Comparison of ENCODE assay signal across 9 cellular contexts in the genomic region with DNA sequence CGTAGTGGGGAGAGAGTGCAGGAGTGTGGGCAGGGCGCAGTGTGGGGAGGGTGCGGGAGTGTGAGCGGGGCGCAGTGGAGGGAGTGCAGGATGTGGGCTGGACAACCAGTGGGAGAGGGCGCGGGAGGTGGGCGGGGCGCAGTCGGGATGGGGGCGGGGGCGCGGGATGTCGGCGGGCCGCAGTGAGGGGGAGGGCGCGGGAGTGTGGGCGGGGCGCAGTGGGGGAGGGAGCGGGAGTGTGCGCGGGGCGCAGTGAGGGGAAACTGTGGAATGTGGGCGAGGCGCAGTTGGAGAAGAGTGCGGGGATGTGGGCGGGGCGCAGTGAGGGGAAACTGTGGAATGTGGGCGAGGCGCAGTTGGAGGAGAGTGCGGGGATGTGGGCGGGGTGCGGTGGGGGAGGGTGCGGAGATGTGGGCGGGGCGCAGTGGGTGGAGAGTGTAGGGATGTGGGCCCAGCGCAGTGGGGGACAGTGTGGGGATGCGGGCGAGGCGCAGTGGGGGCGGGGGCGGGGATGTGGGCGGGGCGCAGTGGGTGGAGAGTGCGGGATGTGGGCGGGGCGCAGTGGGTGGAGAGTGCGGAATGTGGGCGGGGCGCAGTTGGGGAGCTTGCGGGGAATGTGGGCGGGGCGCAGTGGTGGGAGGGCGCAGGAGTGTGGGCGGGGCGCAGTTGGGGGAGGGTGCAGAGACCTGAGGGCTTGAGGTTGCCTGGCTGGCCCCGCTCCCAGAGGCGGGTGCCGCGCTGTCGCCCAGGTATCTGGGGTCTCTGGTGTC. TPM values are rescaled to one million over a fixed set of nuclear protein-coding genes. Genes with fewer than 3 reads are reported as not detected.
DNase-seq lines count a peak whose midpoint lies in the region; ATAC-seq and TF ChIP-seq lines count a peak whose summit lies in the region.
"Had no signal": no experiment of that assay in that cellular context is flagged by ENCODE, and none has a peak within 500 bp of the region (broad histone marks: within the 10 kb centered on the region; RNA-seq: fewer than 3 reads in every experiment).

Gene NXNL2 (plus strand): TSS at position 723 of the 770 bp plus-strand sequence. CDS start 257 bp downstream, outside the sequence.

- H3K4me1 ChIP-seq in ectodermal cell (ENCODE audit: control insufficient read depth, insufficient read depth, low read length), result peaks cover 16% of the 10 kb centered on the region
- H3K4me1 ChIP-seq in lung (ENCODE audit: control insufficient read depth in 2 of 2, insufficient read depth in 2 of 2, low read length in 2 of 2), result peaks cover 0 to 10% of the 10 kb centered on the region in 2 donors

- H3K27ac ChIP-seq in ectodermal cell (ENCODE audit: insufficient read depth, low read depth, low read length, poor library complexity, severe bottlenecking), result no peak within 1 kb of the TSS
- peak within 1 kb of the TSS in 1 of 2 donors; percentile 74 for H3K27ac ChIP-seq in lung (ENCODE audit: low read depth in 1 of 2, low read length in 1 of 2)

- DNase-seq in stimulated activated CD4-positive, alpha-beta T cell treated with anti-CD3 and anti-CD28 coated beads, Interleukin-12 subunit alpha, Interleukin-12 subunit beta, amount 100 ng/mL, for 4 hours, result peak; percentile 36
- DNase-seq in stimulated activated CD4-positive, alpha-beta T cell treated with anti-CD3 and anti-CD28 coated beads, Interleukin-2, amount 100 ng/mL, for 48 hours, result no peak
- DNase-seq in activated CD4-positive, alpha-beta T cell treated with anti-CD3 and anti-CD28 coated beads for 4 hours, result peak; percentile 42 to 63
- DNase-seq in lung (ENCODE audit: low spot score), result peak; percentile 85
- DNase-seq in stimulated activated CD8-positive, alpha-beta memory T cell treated with anti-CD3 and anti-CD28 coated beads, Interleukin-7, amount 100 ng/mL, for 4 hours (ENCODE audit: low read depth in 2 of 2), result peak; percentile 12 to 28
- no peak for DNase-seq in RPMI8226
- no peak for DNase-seq in OCI-M2 (lab: John Stamatoyannopoulos, UW; ENCODE audit: unreplicated experiment)

- ATAC-seq in lung (ENCODE audit: insufficient read depth, low FRiP score), result peak; percentile 80

- no peaks in the 10 kb centered on the region for H3K36me3 ChIP-seq in ectodermal cell (ENCODE audit: control insufficient read depth, insufficient read depth, low read length)
- H3K36me3 ChIP-seq in lung (ENCODE audit: control insufficient read depth in 2 of 2, insufficient read depth in 2 of 2, low read length in 2 of 2), result no peaks in the 10 kb centered on the region

- TF ChIP-seq CTCF in lung (IDR thresholded peaks at IDR 0.05; ENCODE audit: control extremely low read depth, extremely low read depth), result no peak

- 2% methylated on average over 61 to 62 of the region's 62 CpGs for WGBS in ectodermal cell, 2 experiments
- WGBS in lung, 2 donors, result 1 to 3% methylated on average over 46 to 62 of the region's 62 CpGs

- peaks cover 54% of the 10 kb centered on the region for H3K27me3 ChIP-seq in ectodermal cell (ENCODE audit: control insufficient read depth, insufficient read depth, low read length, poor library complexity, severe bottlenecking)
- H3K27me3 ChIP-seq in lung (ENCODE audit: control insufficient read depth, insufficient read depth), result no peaks in the 10 kb centered on the region

- H3K4me3 ChIP-seq in ectodermal cell (ENCODE audit: insufficient read depth, low read depth, low read length) (peak within 1 kb of the TSS; percentile 50), lung (peak within 1 kb of the TSS; percentile 32)

- H3K9me3 ChIP-seq in ectodermal cell (ENCODE audit: control insufficient read depth, low read length) (no peaks in the 10 kb centered on the region), lung (ENCODE audit: control insufficient read depth in 2 of 2, insufficient read depth in 1 of 2, low read length in 1 of 2) (no peaks in the 10 kb centered on the region)

RNA-seq across cellular contexts. Expression of gene NXNL2, which starts in this region (rescaled TPM):
- polyA plus RNA-seq in ectodermal cell (2013, experiment 1 of 4), result 0.46 TPM
- 0.34 TPM for polyA plus RNA-seq in ectodermal cell (2013, experiment 2 of 4)
- polyA plus RNA-seq in ectodermal cell (2013, experiment 3 of 4), result not detected
- 0.53 TPM for polyA plus RNA-seq in ectodermal cell (2013, experiment 4 of 4)
- total RNA-seq in lung, result under 1 TPM; 0.21 to 0.91 TPM
- polyA plus RNA-seq in lung, result under 1 TPM; 0.09 to 0.65 TPM
- total RNA-seq: glomerular endothelial cell had no signal

Comparison
In these comparisons a context has a peak if more than half of its experiments do, and no peak if none do; other contexts are left out.
1. DNase-seq: peak in stimulated activated CD4-positive, alpha-beta T cell treated with anti-CD3 and anti-CD28 coated beads, Interleukin-12 subunit alpha, Interleukin-12 subunit beta, amount 100 ng/mL, for 4 hours (single experiment), activated CD4-positive, alpha-beta T cell treated with anti-CD3 and anti-CD28 coated beads for 4 hours (2 of 2) and stimulated activated CD8-positive, alpha-beta memory T cell treated with anti-CD3 and anti-CD28 coated beads, Interleukin-7, amount 100 ng/mL, for 4 hours (2 of 2); none in stimulated activated CD4-positive, alpha-beta T cell treated with anti-CD3 and anti-CD28 coated beads, Interleukin-2, amount 100 ng/mL, for 48 hours (0 of 2), RPMI8226 (single experiment) and OCI-M2 (single experiment).
2. Peak in DNase-seq, ATAC-seq and H3K4me3 ChIP-seq in lung; RNA of the gene not detected or under 1 TPM.